8 cellular contexts compared by ENCODE assay signal in the genomic region with DNA sequence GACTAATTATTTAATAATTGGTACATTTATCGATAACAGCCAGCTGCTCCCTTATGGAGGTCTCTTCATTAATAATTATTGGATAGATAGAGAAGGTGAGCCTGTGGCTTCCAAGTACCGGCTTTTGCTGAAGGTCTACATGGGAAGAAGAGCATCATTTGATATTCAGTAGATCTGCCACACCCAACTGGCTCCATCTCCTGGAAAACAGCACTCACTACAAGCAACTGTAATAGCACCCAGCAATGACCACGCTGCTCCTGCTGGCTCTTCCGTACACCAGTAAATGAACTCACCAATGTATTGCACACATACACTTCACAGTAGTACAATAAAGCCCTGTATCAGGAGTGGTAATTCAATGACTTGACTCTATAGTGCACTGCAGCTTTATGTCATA. TPM values are rescaled to one million over a fixed set of nuclear protein-coding genes. Genes with fewer than 3 reads are reported as not detected.
DNase-seq lines count a peak whose midpoint lies in the region; ATAC-seq and TF ChIP-seq lines count a peak whose summit lies in the region.

No MANE protein-coding gene starts in this region.

- DNase-seq in DMS 273 (lab: John Stamatoyannopoulos, UW; ENCODE audit: unreplicated experiment) (peak; percentile 56), HEK293T (ENCODE audit: extremely low spot score) (peak; percentile 64), SHP77 (lab: John Stamatoyannopoulos, UW) (peak; percentile 24 to 53), hepatic stellate cell (ENCODE audit: low spot score) (peak; percentile 38), GM19238 (ENCODE audit: insufficient read length, low spot score) (no peak), uterus (no peak), vagina (ENCODE audit: extremely low spot score in 2 of 2) (no peak)

- intact Hi-C loops in uterus (cut with DNase I; ENCODE audit: low total_unique reads), result no loop called here
- intact Hi-C loops in vagina (cut with DNase I), result no loop called here

- H3K4me1 ChIP-seq in uterus, result no peaks in the 10 kb centered on the region
- no peaks in the 10 kb centered on the region for H3K4me1 ChIP-seq in vagina

- POLR2A ChIA-PET in HEK293T (lab: Yijun Ruan, JAX), result no interaction called here

- H3K27me3 ChIP-seq in uterus, result no peaks in the 10 kb centered on the region
- no peaks in the 10 kb centered on the region for H3K27me3 ChIP-seq in vagina

- H3K9me3 ChIP-seq in uterus (no peaks in the 10 kb centered on the region), vagina (no peaks in the 10 kb centered on the region)

- H3K36me3 ChIP-seq in uterus (no peaks in the 10 kb centered on the region), vagina (peaks cover 0 to 14% of the 10 kb centered on the region in 2 donors)

- no peak overlapping the region for H3K4me3 ChIP-seq in uterus
- no peak overlapping the region for H3K4me3 ChIP-seq in vagina

- TF ChIP-seq POLR2A in uterus (IDR thresholded peaks at IDR 0.05) (no peak), vagina (IDR thresholded peaks at IDR 0.05) (no peak)

- no peak for ATAC-seq in GM19328 (IDR thresholded peaks at IDR 0.05; ENCODE audit: unreplicated experiment)

- CTCF ChIA-PET in HEK293T (lab: Yijun Ruan, JAX), result interaction anchor here (1.1 kb wide), 1 partner anchor 239 kb away, joined by 5 read pairs; a partner anchor contains a TSS

- no peak for TF ChIP-seq CTCF in uterus (IDR thresholded peaks at IDR 0.05)
- no peak for TF ChIP-seq CTCF in vagina (IDR thresholded peaks at IDR 0.05)

- H3K27ac ChIP-seq in uterus (no peak overlapping the region), vagina (no peak overlapping the region)

TF ChIP-seq in HEK293T, 16 proteins besides CTCF, POLR2A, EP300 and RAD21:
- TF ChIP-seq, protein P1, sequence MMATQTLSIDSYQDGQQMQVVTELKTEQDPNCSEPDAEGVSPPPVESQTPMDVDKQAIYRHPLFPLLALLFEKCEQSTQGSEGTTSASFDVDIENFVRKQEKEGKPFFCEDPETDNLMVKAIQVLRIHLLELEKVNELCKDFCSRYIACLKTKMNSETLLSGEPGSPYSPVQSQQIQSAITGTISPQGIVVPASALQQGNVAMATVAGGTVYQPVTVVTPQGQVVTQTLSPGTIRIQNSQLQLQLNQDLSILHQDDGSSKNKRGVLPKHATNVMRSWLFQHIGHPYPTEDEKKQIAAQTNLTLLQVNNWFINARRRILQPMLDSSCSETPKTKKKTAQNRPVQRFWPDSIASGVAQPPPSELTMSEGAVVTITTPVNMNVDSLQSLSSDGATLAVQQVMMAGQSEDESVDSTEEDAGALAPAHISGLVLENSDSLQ (IDR thresholded peaks at IDR 0.05), result no peak
- TF ChIP-seq TARDBP (IDR thresholded peaks at IDR 0.05) (no peak), SUZ12 (IDR thresholded peaks at IDR 0.05) (no peak), NFRKB (IDR thresholded peaks at IDR 0.05) (no peak), ARNT (IDR thresholded peaks at IDR 0.05) (no peak), L3MBTL2 (conservative IDR thresholded peaks at IDR 0.05) (no peak), SP1 (IDR thresholded peaks at IDR 0.05) (no peak), CTBP1 (IDR thresholded peaks at IDR 0.05; ENCODE audit: borderline replicate concordance) (no peak), BHLHE40 (IDR thresholded peaks at IDR 0.05; ENCODE audit: borderline replicate concordance) (no peak), ZNF384 (IDR thresholded peaks at IDR 0.05) (no peak), ELF4 (IDR thresholded peaks at IDR 0.05) (no peak), HDGF (IDR thresholded peaks at IDR 0.05; ENCODE audit: borderline replicate concordance) (no peak), FOXM1 (IDR thresholded peaks at IDR 0.05; ENCODE audit: borderline replicate concordance) (no peak), FOXA1 (IDR thresholded peaks at IDR 0.05) (no peak), FOXK2 (IDR thresholded peaks at IDR 0.05) (no peak), LEF1 (IDR thresholded peaks at IDR 0.05; ENCODE audit: borderline replicate concordance) (no peak)
TF ChIP-seq in HEK293T: peak in this region for 0.

RNA-seq across cellular contexts. Expression of a gene that starts 19.5 kb away (rescaled TPM):
- total RNA-seq in uterus (1 to 10 TPM in 2 of 4 donors, under 1 TPM in 1, not detected in 1; 0.21 to 5.7 (median 1.8) TPM), vagina (4.7 TPM)

Comparison
In these comparisons a context has a peak if more than half of its experiments do, and no peak if none do; other contexts are left out.
1. DNase-seq: peak in DMS 273 (single experiment), HEK293T (single experiment), SHP77 (2 of 2) and hepatic stellate cell (single experiment); none in GM19238 (single experiment), uterus (0 of 2) and vagina (0 of 2).